In genomic region chr5:150630016-150630415, GRCh38 we compare ENCODE assay signal across 16 cellular contexts. TPM values are rescaled to one million over a fixed set of nuclear protein-coding genes. Genes with fewer than 3 reads are reported as not detected.
DNase-seq lines count a peak whose midpoint lies in the region; ATAC-seq and TF ChIP-seq lines count a peak whose summit lies in the region.
"Had no signal": no experiment of that assay in that cellular context is flagged by ENCODE, and none has a peak within 500 bp of the region (broad histone marks: within the 10 kb centered on the region; RNA-seq: fewer than 3 reads in every experiment).

No MANE protein-coding gene starts in this region.

- H3K4me1 ChIP-seq in trophoblast cell (ENCODE audit: control insufficient read depth in 1 of 2, insufficient read depth in 2 of 2, low read length in 2 of 2) (peaks cover 24 to 29% of the 10 kb centered on the region in 2 experiments), tibial artery (peaks cover 0 to 88% (median 80%) of the 10 kb centered on the region in 4 donors), A673 (ENCODE audit: insufficient read depth, low read length, poor library complexity, severe bottlenecking) (peaks cover 18% of the 10 kb centered on the region)

- H3K27me3 ChIP-seq in trophoblast cell (ENCODE audit: insufficient read depth, low read length) (peaks cover 4% of the 10 kb centered on the region), tibial artery (no peaks in the 10 kb centered on the region), A673 (replicated peaks; ENCODE audit: insufficient read depth, low read depth, low read length, poor library complexity) (no peaks in the 10 kb centered on the region)

- H4K12ac ChIP-seq in trophoblast cell (ENCODE audit: low read depth, low read length): no peak overlapping the region

- no peaks in the 10 kb centered on the region for H3K9me3 ChIP-seq in trophoblast cell (ENCODE audit: insufficient read depth, low read depth, low read length)
- no peaks in the 10 kb centered on the region for H3K9me3 ChIP-seq in tibial artery
- no peaks in the 10 kb centered on the region for H3K9me3 ChIP-seq in A673 (ENCODE audit: low read depth, low read length, poor library complexity, severe bottlenecking)

- ATAC-seq in GM18517 (IDR thresholded peaks at IDR 0.05; ENCODE audit: unreplicated experiment): no peak
- ATAC-seq in GM19328 (IDR thresholded peaks at IDR 0.05; ENCODE audit: unreplicated experiment): no peak

- H2BK120ac ChIP-seq in trophoblast cell (ENCODE audit: insufficient read depth, low read length, poor library complexity): no peak overlapping the region

- no peak overlapping the region for H3K4ac ChIP-seq in trophoblast cell (ENCODE audit: low read depth, low read length)

- H3K4me3 ChIP-seq in coronary artery (peak overlapping the region; percentile 99), trophoblast cell (ENCODE audit: low read depth, low read length) (no peak overlapping the region), tibial artery (no peak overlapping the region), A673 (ENCODE audit: low read depth, low read length, poor library complexity, severe bottlenecking) (no peak overlapping the region)
- H3K4me3 ChIP-seq: PC-9 had no signal

- peaks cover under 1% of the 10 kb centered on the region for H3K79me2 ChIP-seq in trophoblast cell (ENCODE audit: control insufficient read depth, insufficient read depth, low read length, poor library complexity)

- peaks cover 16% of the 10 kb centered on the region for H3K79me1 ChIP-seq in trophoblast cell (ENCODE audit: low read length)

- no peak for TF ChIP-seq CTCF in coronary artery (IDR thresholded peaks at IDR 0.05)
- no peak for TF ChIP-seq CTCF in tibial artery (IDR thresholded peaks at IDR 0.05)
- no peak for TF ChIP-seq CTCF in A673 (conservative IDR thresholded peaks at IDR 0.05; ENCODE audit: low read depth, low read length)

- no peak overlapping the region for H3K9ac ChIP-seq in trophoblast cell (ENCODE audit: low read length)

- H3K27ac ChIP-seq in coronary artery: peak overlapping the region; percentile 99 to 100
- no peak overlapping the region for H3K27ac ChIP-seq in trophoblast cell (ENCODE audit: low read depth, low read length)
- H3K27ac ChIP-seq in tibial artery: peak overlapping the region; percentile 99 to 100
- H3K27ac ChIP-seq in A673 (ENCODE audit: low read depth, low read length, poor library complexity, severe bottlenecking): no peak overlapping the region
- H3K27ac ChIP-seq: 22Rv1, C4-2B, PC-9 had no signal

- H2AFZ ChIP-seq in trophoblast cell (ENCODE audit: insufficient read depth, low read length, poor library complexity): no peak overlapping the region
- H2AFZ ChIP-seq: PC-9 had no signal

- no peak overlapping the region for H2BK5ac ChIP-seq in trophoblast cell (ENCODE audit: low read depth, low read length, poor library complexity)

- H3K14ac ChIP-seq in trophoblast cell (ENCODE audit: low read length): no peak overlapping the region

- no peak overlapping the region for H3K4me2 ChIP-seq in trophoblast cell (ENCODE audit: low read length)
- H3K4me2 ChIP-seq: PC-9 had no signal

- WGBS in trophoblast cell (ENCODE audit: extremely low coverage, insufficient coverage, insufficient read length): no CpG with 5 or more reads among the region's 6 CpGs

- peak; percentile 39 for DNase-seq in DMS 273 (lab: John Stamatoyannopoulos, UW; ENCODE audit: unreplicated experiment)
- no peak for DNase-seq in DMS 273 treated with DMSO at 0.1 percent for 48 hours (lab: John Stamatoyannopoulos, UW)
- DNase-seq in coronary artery (ENCODE audit: low spot score): no peak
- DNase-seq in trophoblast cell: no peak
- no peak for DNase-seq in tibial artery
- no peak for DNase-seq in A673 (ENCODE audit: low spot score)
- DNase-seq: DMS53, H9, Kasumi-1, NCI-H187 treated with DMSO at 0.1 percent for 48 hours, PC-9, SHP77 had no signal

- H3K36me3 ChIP-seq in trophoblast cell (ENCODE audit: control insufficient read depth in 1 of 2, insufficient read depth in 2 of 2, low read length in 2 of 2): no peaks in the 10 kb centered on the region
- H3K36me3 ChIP-seq in tibial artery: no peaks in the 10 kb centered on the region
- no peaks in the 10 kb centered on the region for H3K36me3 ChIP-seq in A673 (ENCODE audit: insufficient read depth, low read length, poor library complexity, severe bottlenecking)

- no peak overlapping the region for H3K18ac ChIP-seq in trophoblast cell (ENCODE audit: low read length)

- no TSS peak for BruUV-seq in A673 (replicated peaks; lab: Mats Ljungman, UMichigan)

- CTCF ChIA-PET in A673 (lab: Charles Lee): no interaction called here

- H2BK12ac ChIP-seq in trophoblast cell (ENCODE audit: low read length): peak overlapping the region; percentile 10

- H4K8ac ChIP-seq in trophoblast cell (ENCODE audit: low read depth, low read length): no peak overlapping the region

- H2AK5ac ChIP-seq in trophoblast cell (ENCODE audit: low read length): no peak overlapping the region

- peak overlapping the region; percentile 0 for H4K91ac ChIP-seq in trophoblast cell (ENCODE audit: low read depth, low read length)

- H3K23ac ChIP-seq in trophoblast cell (ENCODE audit: low read length): no peak overlapping the region

- POLR2A ChIA-PET in A673 (lab: Charles Lee; ENCODE audit: low non-redundant PET): no interaction called here

- intact Hi-C loops in tibial artery (cut with DNase I; ENCODE audit: low total_unique reads): no loop called here
- intact Hi-C loops in A673 (cut with micrococcal nuclease; ENCODE audit: unreplicated experiment): no loop called here

RNA-seq across cellular contexts. Expression of gene SYNPO, which starts 10.4 kb away (rescaled TPM):
- polyA plus RNA-seq in trophoblast cell (2013): 52.3 and 58.9 TPM in 2 replicates
- 7.6 and 10.0 TPM in 2 replicates for total RNA-seq in A673 (2021)

RNA-seq across cellular contexts. Expression of gene MYOZ3, which starts 31.0 kb away (rescaled TPM):
- 9.5 and 10.0 TPM in 2 replicates for polyA plus RNA-seq in trophoblast cell (2013)
- total RNA-seq in A673 (2021): 2.4 and 2.7 TPM in 2 replicates
- total RNA-seq: PC-9 had no signal

Comparison
In these comparisons a context has a peak if more than half of its experiments do, and no peak if none do; other contexts are left out.
1. H3K27ac ChIP-seq: peak in coronary artery (2 of 2) and tibial artery (2 of 2); none in trophoblast cell (single experiment) and A673 (single experiment).